Comparison of ENCODE assay signal across 8 cellular contexts in the genomic region with DNA sequence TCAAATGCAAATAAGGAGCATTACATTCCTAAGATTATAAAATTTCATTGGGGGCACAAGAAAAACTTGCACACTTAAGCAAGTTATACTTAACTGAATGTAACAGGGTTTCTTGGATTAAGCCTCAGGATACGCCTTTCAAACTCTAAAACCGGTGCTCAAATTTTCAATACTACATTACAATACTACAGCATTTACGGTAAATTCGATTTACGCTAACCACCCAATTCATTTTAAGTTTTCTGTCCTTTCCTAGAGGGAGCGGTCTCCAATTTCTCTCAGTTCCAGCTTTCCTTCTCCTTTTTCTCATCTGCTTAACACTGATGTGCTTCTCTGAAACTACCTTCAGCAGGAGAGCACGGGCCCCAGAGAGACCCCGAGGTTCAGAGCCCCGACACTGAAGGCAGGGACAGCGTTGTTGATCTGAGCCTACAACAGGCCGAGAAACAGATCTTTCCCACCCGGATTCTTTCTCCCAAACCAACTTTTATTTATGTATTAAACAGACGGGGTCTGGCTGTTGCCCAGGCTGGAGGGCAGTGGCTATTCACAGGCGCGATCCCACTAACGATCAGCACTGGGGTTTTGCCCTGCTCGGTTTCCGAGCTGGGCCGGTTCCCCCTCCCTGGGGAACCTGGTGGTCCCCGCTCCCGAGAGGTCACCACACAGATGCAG.
A peak's percentile ranks its signal among the peaks of the same experiment; 100 is the strongest.
DNase-seq lines count a peak whose midpoint lies in the region; ATAC-seq and TF ChIP-seq lines count a peak whose summit lies in the region.

No MANE protein-coding gene starts in this region.

- TF ChIP-seq CTCF in 22Rv1 (IDR thresholded peaks at IDR 0.05), result no peak

- peak overlapping the region; percentile 95 for H3K27ac ChIP-seq in 22Rv1

- peak; percentile 22 for DNase-seq in UCSD-AML1 (lab: John Stamatoyannopoulos, UW; ENCODE audit: unreplicated experiment)
- peak; percentile 16 for DNase-seq in foreskin melanocyte
- no peak for DNase-seq in skeletal muscle cell (ENCODE audit: low read depth)
- DNase-seq in NCI-H1048 (lab: John Stamatoyannopoulos, UW), result no peak
- DNase-seq in NCI-H2196 treated with DMSO at 0.1 percent for 48 hours (lab: John Stamatoyannopoulos, UW; ENCODE audit: unreplicated experiment), result no peak

- ATAC-seq in GM21723 (IDR thresholded peaks at IDR 0.05; ENCODE audit: unreplicated experiment) (peak; percentile 3), GM18861 (IDR thresholded peaks at IDR 0.05; ENCODE audit: unreplicated experiment) (no peak)

- H3K4me3 ChIP-seq in skeletal muscle cell (ENCODE audit: low read depth, low read length), result peak overlapping the region; percentile 93

Comparison
In these comparisons a context has a peak if more than half of its experiments do, and no peak if none do; other contexts are left out.
1. DNase-seq: peak in UCSD-AML1 (single experiment) and foreskin melanocyte (single experiment); none in skeletal muscle cell (single experiment), NCI-H1048 (single experiment) and NCI-H2196 treated with DMSO at 0.1 percent for 48 hours (single experiment).